Comparison of ENCODE assay signal across 10 cellular contexts in the genomic region with DNA sequence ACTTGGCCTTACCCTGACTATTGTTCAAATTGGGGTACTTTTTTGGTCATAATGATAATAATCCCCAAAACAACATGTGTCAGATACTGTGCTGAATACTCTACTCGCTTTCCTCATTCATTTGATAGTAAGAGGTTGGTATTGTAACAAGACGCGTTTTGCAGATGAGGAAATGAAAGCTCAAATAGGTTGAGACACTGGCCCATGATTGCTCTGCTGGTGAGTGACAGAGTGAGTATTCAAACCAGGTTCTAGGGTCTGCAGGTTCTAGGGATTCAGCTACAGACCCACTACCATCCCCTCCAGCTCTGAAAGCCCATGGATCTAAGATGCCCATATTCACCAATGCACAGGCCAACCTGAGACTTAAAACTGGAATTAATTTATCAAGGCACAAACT. TPM values are rescaled to one million over a fixed set of nuclear protein-coding genes. Genes with fewer than 3 reads are reported as not detected.
DNase-seq lines count a peak whose midpoint lies in the region; ATAC-seq and TF ChIP-seq lines count a peak whose summit lies in the region.
"Had no signal": no experiment of that assay in that cellular context is flagged by ENCODE, and none has a peak within 500 bp of the region (broad histone marks: within the 10 kb centered on the region; RNA-seq: fewer than 3 reads in every experiment).

No MANE protein-coding gene starts in this region.

- 72% methylated on average over 3 of the region's 3 CpGs for WGBS in right cardiac atrium

- intact Hi-C loops in right cardiac atrium (cut with DNase I) (no loop called here), left ventricle myocardium superior (cut with micrococcal nuclease) (no loop called here)

- H3K27ac Mint-ChIP-seq in activated T-helper 17 cell treated with anti-CD3 and anti-CD28 coated beads, Interleukin-2, amount 50 U/mL, for 72 hours = peak overlapping the region; percentile 96
- H3K27ac Mint-ChIP-seq in type B pancreatic cell = no peak overlapping the region

- H3K9me3 ChIP-seq in right cardiac atrium (ENCODE audit: control insufficient read depth, low read length) = no peaks in the 10 kb centered on the region
- H3K9me3 ChIP-seq: esophagus muscularis mucosa had no signal

- peak overlapping the region; percentile 90 for H3K4me3 Mint-ChIP-seq in activated T-helper 17 cell treated with anti-CD3 and anti-CD28 coated beads, Interleukin-2, amount 50 U/mL, for 72 hours
- peak overlapping the region; percentile 95 for H3K4me3 Mint-ChIP-seq in type B pancreatic cell

- H3K9me3 Mint-ChIP-seq in activated T-helper 17 cell treated with anti-CD3 and anti-CD28 coated beads, Interleukin-2, amount 50 U/mL, for 72 hours = no peaks in the 10 kb centered on the region
- no peaks in the 10 kb centered on the region for H3K9me3 Mint-ChIP-seq in type B pancreatic cell

- H3K4me1 ChIP-seq in right cardiac atrium (ENCODE audit: control insufficient read depth, insufficient read depth, low read length) = no peaks in the 10 kb centered on the region

- no peaks in the 10 kb centered on the region for H3K27me3 ChIP-seq in right cardiac atrium (ENCODE audit: control insufficient read depth, insufficient read depth)
- H3K27me3 ChIP-seq: esophagus muscularis mucosa had no signal

- ATAC-seq in right cardiac atrium = no peak
- ATAC-seq in left ventricle myocardium superior = no peak
- peak; percentile 30 for ATAC-seq in HG03108 (IDR thresholded peaks at IDR 0.05; ENCODE audit: unreplicated experiment)
- ATAC-seq in activated T-helper 17 cell treated with anti-CD3 and anti-CD28 coated beads, Interleukin-2, amount 50 U/mL, for 72 hours (replicated peaks) = no peak
- ATAC-seq in HG03521 (IDR thresholded peaks at IDR 0.05; ENCODE audit: unreplicated experiment) = no peak

- peak overlapping the region; percentile 92 for H3K4me3 ChIP-seq in right cardiac atrium (ENCODE audit: low read length)

- H3K36me3 Mint-ChIP-seq in activated T-helper 17 cell treated with anti-CD3 and anti-CD28 coated beads, Interleukin-2, amount 50 U/mL, for 72 hours (ENCODE audit: low read depth) = no peaks in the 10 kb centered on the region
- no peaks in the 10 kb centered on the region for H3K36me3 Mint-ChIP-seq in type B pancreatic cell

- DNase-seq in right cardiac atrium = no peak
- no peak for DNase-seq in left ventricle myocardium superior
- no peak for DNase-seq in type B pancreatic cell (ENCODE audit: extremely low spot score, unreplicated experiment)
- DNase-seq in OCI-M2 (lab: John Stamatoyannopoulos, UW; ENCODE audit: unreplicated experiment) = no peak
- DNase-seq in pons (ENCODE audit: low spot score) = no peak
- DNase-seq: SHP77 had no signal

- H3K4me1 Mint-ChIP-seq in activated T-helper 17 cell treated with anti-CD3 and anti-CD28 coated beads, Interleukin-2, amount 50 U/mL, for 72 hours = peaks cover 11% of the 10 kb centered on the region
- H3K4me1 Mint-ChIP-seq in type B pancreatic cell (ENCODE audit: unreplicated experiment) = peaks cover 7% of the 10 kb centered on the region

- H3K27me3 Mint-ChIP-seq in activated T-helper 17 cell treated with anti-CD3 and anti-CD28 coated beads, Interleukin-2, amount 50 U/mL, for 72 hours = no peaks in the 10 kb centered on the region
- peaks cover 41% of the 10 kb centered on the region for H3K27me3 Mint-ChIP-seq in type B pancreatic cell

- H3K27ac ChIP-seq in right cardiac atrium (ENCODE audit: low read length) = no peak overlapping the region

- no peak for TF ChIP-seq CTCF in type B pancreatic cell (conservative IDR thresholded peaks at IDR 0.05)

RNA-seq across cellular contexts. Expression of a gene that starts 1.3 kb away (rescaled TPM):
- 10 to 100 TPM; 22.5 to 29.9 (median 24.5) TPM for total RNA-seq in right cardiac atrium
- 16.6 TPM for polyA plus RNA-seq in right cardiac atrium
- total RNA-seq in left ventricle myocardium superior = 21.3 TPM
- total RNA-seq in activated T-helper 17 cell treated with anti-CD3 and anti-CD28 coated beads, Interleukin-2, amount 50 U/mL, for 72 hours = 1 to 10 TPM; 7.4 to 9.1 TPM
- total RNA-seq in type B pancreatic cell (ENCODE audit: low replicate concordance) = 4.9 and 7.4 TPM in 2 replicates

RNA-seq across cellular contexts. Expression of a gene that starts 42.3 kb away (rescaled TPM):
- 10 to 100 TPM in 3 of 4 donors, 1 to 10 TPM in 1; 6.8 to 13.2 (median 11.4) TPM for total RNA-seq in right cardiac atrium
- 9.8 TPM for polyA plus RNA-seq in right cardiac atrium
- 3.2 TPM for total RNA-seq in left ventricle myocardium superior
- under 1 TPM in 1 of 2 donors, not detected in 1; 0.45 TPM for total RNA-seq in activated T-helper 17 cell treated with anti-CD3 and anti-CD28 coated beads, Interleukin-2, amount 50 U/mL, for 72 hours
- total RNA-seq in type B pancreatic cell (ENCODE audit: low replicate concordance) = 4.2 and 6.6 TPM in 2 replicates
